ENCODE assay signal across 16 cellular contexts in genomic region chr5:14868771-14869170, GRCh38. TPM values are rescaled to one million over a fixed set of nuclear protein-coding genes. Genes with fewer than 3 reads are reported as not detected.
DNase-seq lines count a peak whose midpoint lies in the region; ATAC-seq, FAIRE-seq and TF ChIP-seq lines count a peak whose summit lies in the region.
"Had no signal": no experiment of that assay in that cellular context is flagged by ENCODE, and none has a peak within 500 bp of the region (broad histone marks: within the 10 kb centered on the region; RNA-seq: fewer than 3 reads in every experiment).

No MANE protein-coding gene starts in this region.

- no peak overlapping the region for H3K27ac Mint-ChIP-seq in neural progenitor cell

- H3K27ac ChIP-seq in SK-N-SH (ENCODE audit: low read depth in 2 of 2, low read length in 1 of 2) (no peak overlapping the region), gastrocnemius medialis (peak overlapping the region; percentile 89 to 94 (median 92)), neural progenitor cell (no peak overlapping the region), suprapubic skin (no peak overlapping the region)

- H3K36me3 ChIP-seq in SK-N-SH (replicated peaks in 1 of 2; ENCODE audit: control insufficient read depth in 1 of 2, insufficient read depth in 2 of 2, low read length in 1 of 2): no peaks in the 10 kb centered on the region
- no peaks in the 10 kb centered on the region for H3K36me3 ChIP-seq in bronchial epithelial cell (ENCODE audit: control insufficient read depth, insufficient read depth, low read length)
- H3K36me3 ChIP-seq in gastrocnemius medialis: no peaks in the 10 kb centered on the region
- H3K36me3 ChIP-seq in neural progenitor cell: no peaks in the 10 kb centered on the region
- H3K36me3 ChIP-seq in suprapubic skin: no peaks in the 10 kb centered on the region
- H3K36me3 ChIP-seq: tibial nerve had no signal

- H3K4me3 ChIP-seq in SK-N-SH (ENCODE audit: low read depth in 2 of 2, low read length in 1 of 2) (peak overlapping the region in 1 of 2 experiments; percentile 93; a peak in 1 of 4 replicates), bronchial epithelial cell (ENCODE audit: low read depth, low read length) (no peak overlapping the region), gastrocnemius medialis (no peak overlapping the region), neural progenitor cell (no peak overlapping the region), suprapubic skin (no peak overlapping the region)
- H3K4me3 ChIP-seq: GM12878, K562 had no signal

- peaks cover 69% of the 10 kb centered on the region for H3K79me2 ChIP-seq in SK-N-SH (ENCODE audit: insufficient read depth)
- H3K79me2 ChIP-seq in neural progenitor cell (ENCODE audit: low read depth): no peaks in the 10 kb centered on the region

- CTCF ChIA-PET in SK-N-SH (lab: Yijun Ruan, JAX): interaction anchor here (3.0 to 4.4 kb wide), 2 partner anchors 135 to 141 kb away, joined by 21 to 31 read pairs; no protein-coding TSS in a partner anchor

- intact Hi-C loops in gastrocnemius medialis (cut with DNase I; ENCODE audit: low total_unique reads): no loop called here

- ATAC-seq in SK-N-SH treated with all-trans-retinoic acid at 6 μM for 48 hours (no peak), gastrocnemius medialis (no peak), HG03280 (IDR thresholded peaks at IDR 0.05; ENCODE audit: unreplicated experiment) (no peak)
- ATAC-seq: GM12878, K562, left ventricle myocardium superior had no signal

- H3K9me3 ChIP-seq in SK-N-SH (no peaks in the 10 kb centered on the region), gastrocnemius medialis (no peaks in the 10 kb centered on the region), neural progenitor cell (ENCODE audit: low read depth) (no peaks in the 10 kb centered on the region), suprapubic skin (no peaks in the 10 kb centered on the region)
- H3K9me3 ChIP-seq: tibial nerve had no signal

- TF ChIP-seq EP300 in SK-N-SH (IDR thresholded peaks at IDR 0.05; ENCODE audit: borderline replicate concordance in 1 of 2, low read depth in 1 of 2, low read length in 1 of 2): no peak
- no peak for TF ChIP-seq EP300 in suprapubic skin (IDR thresholded peaks at IDR 0.05)

- POLR2A ChIA-PET in SK-N-SH (lab: Yijun Ruan, JAX): no interaction called here

- H4K20me1 ChIP-seq in SK-N-SH (ENCODE audit: insufficient read depth) (peaks cover 18% of the 10 kb centered on the region; the same call in 1 of the 2 replicates), neural progenitor cell (ENCODE audit: low read depth) (peaks cover 7% of the 10 kb centered on the region)

- peak; percentile 49 for FAIRE-seq in HTR-8/SVneo (lab: Jason Lieb, UNC)
- FAIRE-seq in bronchial epithelial cell (lab: Jason Lieb, UNC): no peak
- FAIRE-seq: GM12878, K562 had no signal

- H3K9ac ChIP-seq in SK-N-SH: no peak overlapping the region
- no peak overlapping the region for H3K9ac ChIP-seq in neural progenitor cell

- H3K4me1 ChIP-seq in SK-N-SH (ENCODE audit: control insufficient read depth in 1 of 2, insufficient read depth in 2 of 2, low read depth in 1 of 2, low read length in 1 of 2) (peaks cover 0 to 13% of the 10 kb centered on the region in 2 experiments; a peak in 2 of 4 replicates), gastrocnemius medialis (peaks cover 26 to 34% of the 10 kb centered on the region in 2 donors), neural progenitor cell (peaks cover 4% of the 10 kb centered on the region), suprapubic skin (peaks cover 25% of the 10 kb centered on the region)

- H3K36me3 Mint-ChIP-seq in neural progenitor cell: no peaks in the 10 kb centered on the region

- no peak for TF ChIP-seq RAD21 in SK-N-SH (IDR thresholded peaks at IDR 0.05; ENCODE audit: low read length)

- H3K9me3 Mint-ChIP-seq in neural progenitor cell: peaks cover 2% of the 10 kb centered on the region
- H3K9me3 Mint-ChIP-seq: activated CD4-positive, alpha-beta T cell treated with anti-CD3 and anti-CD28 coated beads, Interleukin-2, amount 10 ng/mL, durations not matched to agents 7 days and 5 days had no signal

- H3K27me3 ChIP-seq in SK-N-SH (ENCODE audit: insufficient read depth): no peaks in the 10 kb centered on the region
- H3K27me3 ChIP-seq in bronchial epithelial cell (ENCODE audit: control insufficient read depth, insufficient read depth, low read length): no peaks in the 10 kb centered on the region
- no peaks in the 10 kb centered on the region for H3K27me3 ChIP-seq in gastrocnemius medialis
- peaks cover 56% of the 10 kb centered on the region for H3K27me3 ChIP-seq in neural progenitor cell
- no peaks in the 10 kb centered on the region for H3K27me3 ChIP-seq in suprapubic skin
- H3K27me3 ChIP-seq: tibial nerve had no signal

- in situ Hi-C loops in gastrocnemius medialis (cut with MboI; ENCODE audit: low sequenced_read_pairs in 4 of 4): loop anchor here in 3 of 4 donors (10.0 to 25.0 kb wide), 2 partner anchors 114 to 131 kb away; no protein-coding TSS in a partner anchor

- H3F3A ChIP-seq in SK-N-SH (replicated peaks; ENCODE audit: insufficient read depth): peaks cover under 1% of the 10 kb centered on the region
- no peaks in the 10 kb centered on the region for H3F3A ChIP-seq in neural progenitor cell (ENCODE audit: low read depth)

- no peak overlapping the region for H2AFZ ChIP-seq in SK-N-SH (ENCODE audit: low read depth)
- no peak overlapping the region for H2AFZ ChIP-seq in neural progenitor cell (replicated peaks)

- DNase-seq in SK-N-SH (no peak), HTR-8/SVneo (ENCODE audit: insufficient read length, low spot score) (no peak), bronchial epithelial cell (ENCODE audit: low read depth) (peak; percentile 40), gastrocnemius medialis (no peak), neural progenitor cell (ENCODE audit: low spot score) (no peak), suprapubic skin (ENCODE audit: low spot score in 2 of 2) (no peak)
- DNase-seq: activated CD4-positive, alpha-beta T cell treated with anti-CD3 and anti-CD28 coated beads, Interleukin-2, amount 10 ng/mL, durations not matched to agents 7 days and 5 days; GOT3; hypothalamus; left ventricle myocardium superior; NCI-H1930 had no signal

- H3K27me3 Mint-ChIP-seq in neural progenitor cell (ENCODE audit: insufficient read depth, low read depth): peaks cover 21% of the 10 kb centered on the region
- H3K27me3 Mint-ChIP-seq: activated CD4-positive, alpha-beta T cell treated with anti-CD3 and anti-CD28 coated beads, Interleukin-2, amount 10 ng/mL, durations not matched to agents 7 days and 5 days had no signal

- TF ChIP-seq CTCF in SK-N-SH (IDR thresholded peaks at IDR 0.05) (no peak), bronchial epithelial cell (IDR thresholded peaks at IDR 0.05; ENCODE audit: insufficient read depth, low read length, severe bottlenecking) (no peak), gastrocnemius medialis (IDR thresholded peaks at IDR 0.05 in 4 of 5, conservative IDR thresholded peaks at IDR 0.05 in 1 of 5) (no peak), neural progenitor cell (IDR thresholded peaks at IDR 0.05) (no peak), suprapubic skin (IDR thresholded peaks at IDR 0.05) (no peak)

- 94% methylated on average over 7 of the region's 7 CpGs for WGBS in SK-N-SH (ENCODE audit: low lambda C conversion rate)
- 82% methylated on average over 7 of the region's 7 CpGs for whole genome bisulfite sequencing in suprapubic skin

- no peak overlapping the region for H3K4me3 Mint-ChIP-seq in neural progenitor cell

- TF ChIP-seq POLR2A in gastrocnemius medialis (IDR thresholded peaks at IDR 0.05) (no peak), suprapubic skin (IDR thresholded peaks at IDR 0.05) (no peak)

- no peaks in the 10 kb centered on the region for H3K9me2 ChIP-seq in SK-N-SH

- H3K4me1 Mint-ChIP-seq in neural progenitor cell: peaks cover 14% of the 10 kb centered on the region

- H3K4me2 ChIP-seq in SK-N-SH (peak overlapping the region; percentile 91; the same call in 1 of the 2 replicates), neural progenitor cell (no peak overlapping the region)

TF ChIP-seq in SK-N-SH, 30 proteins besides CTCF, POLR2A, EP300 and RAD21 (continues in another document):
- TF ChIP-seq FOXM1 (IDR thresholded peaks at IDR 0.05; ENCODE audit: low read depth) (no peak), GABPA (IDR thresholded peaks at IDR 0.05; ENCODE audit: low read depth) (no peak), TAF1 (IDR thresholded peaks at IDR 0.05; ENCODE audit: borderline replicate concordance, low read depth, low read length) (no peak), SIN3A (IDR thresholded peaks at IDR 0.05; ENCODE audit: borderline replicate concordance, low read depth, low read length) (no peak), USF1 (IDR thresholded peaks at IDR 0.05; ENCODE audit: borderline replicate concordance, low read depth) (no peak)

TF ChIP-seq in SK-N-SH treated with all-trans-retinoic acid at 6 μM for 48 hours, 23 proteins besides CTCF, POLR2A, EP300 and RAD21 (continues in another document):
- TF ChIP-seq SNAI2 (CRISPR knock-in tag; IDR thresholded peaks at IDR 0.05): no peak
- TF ChIP-seq ARNTL (CRISPR knock-in tag; IDR thresholded peaks at IDR 0.05; ENCODE audit: borderline replicate concordance, low read depth): no peak
- TF ChIP-seq TCF4 (CRISPR knock-in tag; IDR thresholded peaks at IDR 0.05; ENCODE audit: borderline replicate concordance): no peak
- no peak for TF ChIP-seq ZNF565 (CRISPR knock-in tag; conservative IDR thresholded peaks at IDR 0.05; ENCODE audit: low read depth)
- no peak for TF ChIP-seq ISL1 (CRISPR knock-in tag; IDR thresholded peaks at IDR 0.05)
- TF ChIP-seq TOX (CRISPR knock-in tag; IDR thresholded peaks at IDR 0.05; ENCODE audit: borderline replicate concordance): no peak
- TF ChIP-seq CSRNP3 (CRISPR knock-in tag; IDR thresholded peaks at IDR 0.05): no peak
- TF ChIP-seq ZNF70 (CRISPR knock-in tag; IDR thresholded peaks at IDR 0.05): no peak

RNA-seq across cellular contexts. Expression of gene ANKH, which starts 2.8 kb away (rescaled TPM):
- 14.8 and 22.0 TPM in 2 replicates for polyA plus RNA-seq in SK-N-SH (2012; rRNA removed)
- 13.9 and 22.2 TPM in 2 replicates for polyA plus RNA-seq in SK-N-SH (2012; cell fraction: cytosol; rRNA removed)
- polyA plus RNA-seq in SK-N-SH (2012; cell fraction: nucleus; rRNA removed): 14.6 and 16.6 TPM in 2 replicates
- total RNA-seq in bronchial epithelial cell (11.1 and 12.9 TPM in 2 replicates), gastrocnemius medialis (10 to 100 TPM; 33.5 to 52.1 (median 36.0) TPM), neural progenitor cell (ENCODE audit: low replicate concordance) (0.19 TPM in 2 replicates), suprapubic skin (10 to 100 TPM; 59.8 to 86.1 (median 70.4) TPM)

Comparison
In these comparisons a context has a peak if more than half of its experiments do, and no peak if none do; other contexts are left out.
1. H3K27ac ChIP-seq: peak in gastrocnemius medialis (4 of 4); none in SK-N-SH (0 of 2), neural progenitor cell (single experiment) and suprapubic skin (single experiment).
2. RNA of gene ANKH, which starts 2.8 kb away (total RNA-seq): 59.8 to 86.1 TPM in suprapubic skin, 33.5 to 52.1 TPM in gastrocnemius medialis and 11.1 to 12.9 TPM in bronchial epithelial cell; 0.19 TPM in neural progenitor cell; every median in the first group is over 10 times any median in the second.